ENCODE assay signal across 22 cellular contexts in genomic region chr1:118290046-118290445, GRCh38.
DNase-seq lines count a peak whose midpoint lies in the region; ATAC-seq and TF ChIP-seq lines count a peak whose summit lies in the region.
"Had no signal": no experiment of that assay in that cellular context is flagged by ENCODE, and none has a peak within 500 bp of the region (broad histone marks: within the 10 kb centered on the region; RNA-seq: fewer than 3 reads in every experiment).

No MANE protein-coding gene starts in this region.

- H3K9me3 ChIP-seq in left ventricle myocardium inferior (replicated peaks) (no peaks in the 10 kb centered on the region), esophagus squamous epithelium (no peaks in the 10 kb centered on the region), psoas muscle (no peaks in the 10 kb centered on the region), testis (no peaks in the 10 kb centered on the region)
- H3K9me3 ChIP-seq: BLaER1 treated with 17β-estradiol and CSF1 and Interleukin-3, amounts not matched to agents 10 nM and 100 nM had no signal

- TF ChIP-seq POLR2A in esophagus squamous epithelium (IDR thresholded peaks at IDR 0.05) (no peak), testis (IDR thresholded peaks at IDR 0.05) (no peak)

- WGBS in esophagus squamous epithelium, 2 donors: 66 to 83% methylated on average over 3 of the region's 4 CpGs
- WGBS in psoas muscle, 3 donors: 29 to 43% (median 30%) methylated on average over 4 of the region's 4 CpGs
- 42 to 51% methylated on average over 4 of the region's 4 CpGs for WGBS in testis, 2 donors

- H3K27ac ChIP-seq in left ventricle myocardium inferior (replicated peaks): no peak overlapping the region
- peak overlapping the region; percentile 35 to 58 (median 48) for H3K27ac ChIP-seq in esophagus squamous epithelium
- H3K27ac ChIP-seq in psoas muscle: peak overlapping the region; percentile 90
- no peak overlapping the region for H3K27ac ChIP-seq in testis
- H3K27ac ChIP-seq: BLaER1 treated with 17β-estradiol and CSF1 and Interleukin-3, amounts not matched to agents 10 nM and 100 nM; PC-9 had no signal

- H3K36me3 ChIP-seq in left ventricle myocardium inferior (no peaks in the 10 kb centered on the region), esophagus squamous epithelium (no peaks in the 10 kb centered on the region), psoas muscle (ENCODE audit: insufficient read depth in 1 of 2, low read depth in 1 of 2) (no peaks in the 10 kb centered on the region), testis (ENCODE audit: low read depth, missing control alignments) (no peaks in the 10 kb centered on the region)
- H3K36me3 ChIP-seq: BLaER1 treated with 17β-estradiol and CSF1 and Interleukin-3, amounts not matched to agents 10 nM and 100 nM had no signal

- H3K27me3 ChIP-seq in left ventricle myocardium inferior (ENCODE audit: low read depth) (no peaks in the 10 kb centered on the region), esophagus squamous epithelium (no peaks in the 10 kb centered on the region), psoas muscle (ENCODE audit: insufficient read depth in 3 of 3, low read length in 2 of 3) (no peaks in the 10 kb centered on the region), testis (no peaks in the 10 kb centered on the region)

- DNase-seq in left cardiac atrium (peak; percentile 19), left ventricle myocardium inferior (no peak), esophagus squamous epithelium (lab: John Stamatoyannopoulos, UW) (no peak), psoas muscle (peak; percentile 69 to 90), testis (peak; percentile 49), NCI-H2171 (lab: John Stamatoyannopoulos, UW) (no peak)
- no peak for DNase-seq in stimulated activated naive CD8-positive, alpha-beta T cell treated with anti-CD3 and anti-CD28 coated beads, Interleukin-15, Interleukin-2, amounts not matched to agents 100 U/mL and 50 U/mL, for 24 hours
- DNase-seq in stimulated activated CD4-positive, alpha-beta T cell treated with anti-CD3 and anti-CD28 coated beads, Interleukin-4, amount 100 ng/mL, for 1 hour: no peak
- DNase-seq: CD4-positive, alpha-beta T cell; DMS53; H9; Kasumi-1; NCI-H1092 treated with DMSO at 0.1 percent for 48 hours; NCI-H1436 treated with DMSO at 0.1 percent for 48 hours; NCI-H187 treated with DMSO at 0.1 percent for 48 hours; NCI-H524 treated with DMSO at 0.1 percent for 48 hours; NCI-H774; PC-9; SHP77 had no signal

- intact Hi-C loops in left cardiac atrium (cut with DNase I) (no loop called here), left ventricle myocardium inferior (cut with micrococcal nuclease) (no loop called here), esophagus squamous epithelium (cut with DNase I) (no loop called here), psoas muscle (cut with DNase I) (loop anchor here (5.0 to 10.0 kb wide), 3 partner anchors 655 to 697 kb away; partner anchors contain the start of gene TBX15 (in 2 of the 2)), testis (cut with DNase I; ENCODE audit: low total_unique reads) (no loop called here)

- no peak for TF ChIP-seq CTCF in left ventricle myocardium inferior (IDR thresholded peaks at IDR 0.05; ENCODE audit: borderline replicate concordance)
- no peak for TF ChIP-seq CTCF in esophagus squamous epithelium (IDR thresholded peaks at IDR 0.05)
- TF ChIP-seq CTCF in psoas muscle (IDR thresholded peaks at IDR 0.05): no peak
- no peak for TF ChIP-seq CTCF in testis (IDR thresholded peaks at IDR 0.05)

- H3K4me3 ChIP-seq in left ventricle myocardium inferior: no peak overlapping the region
- H3K4me3 ChIP-seq in esophagus squamous epithelium: no peak overlapping the region
- no peak overlapping the region for H3K4me3 ChIP-seq in psoas muscle
- no peak overlapping the region for H3K4me3 ChIP-seq in testis
- H3K4me3 ChIP-seq: BLaER1 treated with 17β-estradiol and CSF1 and Interleukin-3, amounts not matched to agents 10 nM and 100 nM; GM23338; K562; PC-9 had no signal

- ATAC-seq in left cardiac atrium (peak; percentile 23 to 78), psoas muscle (peak; percentile 74 to 79 (median 76))
- ATAC-seq in stimulated activated naive CD8-positive, alpha-beta T cell treated with anti-CD3 and anti-CD28 coated beads, Interleukin-15, Interleukin-2, amounts not matched to agents 100 U/mL and 50 U/mL, for 24 hours: no peak
- ATAC-seq: GM23338, K562 had no signal

- H3K4me1 ChIP-seq in left ventricle myocardium inferior: peaks cover 17% of the 10 kb centered on the region
- H3K4me1 ChIP-seq in esophagus squamous epithelium: peaks cover 0 to 17% (median 3%) of the 10 kb centered on the region in 3 donors
- peaks cover 49% of the 10 kb centered on the region for H3K4me1 ChIP-seq in psoas muscle
- H3K4me1 ChIP-seq in testis: no peaks in the 10 kb centered on the region
- H3K4me1 ChIP-seq: BLaER1 treated with 17β-estradiol and CSF1 and Interleukin-3, amounts not matched to agents 10 nM and 100 nM had no signal

Comparison
In these comparisons a context has a peak if more than half of its experiments do, and no peak if none do; other contexts are left out.
1. DNase-seq: peak in left cardiac atrium (single experiment), psoas muscle (2 of 2) and testis (single experiment); none in left ventricle myocardium inferior (single experiment), esophagus squamous epithelium (single experiment), NCI-H2171 (single experiment), stimulated activated naive CD8-positive, alpha-beta T cell treated with anti-CD3 and anti-CD28 coated beads, Interleukin-15, Interleukin-2, amounts not matched to agents 100 U/mL and 50 U/mL, for 24 hours (single experiment) and stimulated activated CD4-positive, alpha-beta T cell treated with anti-CD3 and anti-CD28 coated beads, Interleukin-4, amount 100 ng/mL, for 1 hour (single experiment).
2. H3K27ac ChIP-seq: peak in esophagus squamous epithelium (4 of 4) and psoas muscle (single experiment); none in left ventricle myocardium inferior (single experiment) and testis (0 of 2).
3. intact Hi-C loops: an anchor here in psoas muscle (5.0 to 10.0 kb wide); none called in left cardiac atrium, left ventricle myocardium inferior, esophagus squamous epithelium and testis.